1 cellular context compared by ENCODE assay signal in the genomic region with DNA sequence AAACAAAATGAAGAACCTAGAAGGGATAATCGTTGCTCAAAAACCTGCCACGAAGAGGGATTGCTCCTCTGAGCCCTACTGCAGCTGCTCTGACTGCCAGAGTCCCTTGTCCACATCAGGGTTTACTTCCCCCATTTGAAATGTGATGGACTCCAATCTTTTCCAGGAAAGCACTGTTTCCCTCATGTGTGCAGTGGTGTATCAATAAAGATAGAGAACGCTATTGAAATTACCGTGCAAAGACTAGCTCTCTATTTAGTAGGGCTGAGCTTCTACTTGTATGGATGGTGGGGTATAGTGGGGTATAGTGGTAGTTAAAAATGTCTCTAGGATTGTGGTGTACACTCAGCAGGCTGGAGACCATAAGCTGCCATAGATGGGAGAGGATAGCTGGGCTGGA.
TF ChIP-seq lines count a peak whose summit lies in the region.

No MANE protein-coding gene starts in this region.

TF ChIP-seq in GM23338, 12 proteins besides CTCF, POLR2A, EP300 and RAD21 (continued from another document):
- TF ChIP-seq, protein P1, sequence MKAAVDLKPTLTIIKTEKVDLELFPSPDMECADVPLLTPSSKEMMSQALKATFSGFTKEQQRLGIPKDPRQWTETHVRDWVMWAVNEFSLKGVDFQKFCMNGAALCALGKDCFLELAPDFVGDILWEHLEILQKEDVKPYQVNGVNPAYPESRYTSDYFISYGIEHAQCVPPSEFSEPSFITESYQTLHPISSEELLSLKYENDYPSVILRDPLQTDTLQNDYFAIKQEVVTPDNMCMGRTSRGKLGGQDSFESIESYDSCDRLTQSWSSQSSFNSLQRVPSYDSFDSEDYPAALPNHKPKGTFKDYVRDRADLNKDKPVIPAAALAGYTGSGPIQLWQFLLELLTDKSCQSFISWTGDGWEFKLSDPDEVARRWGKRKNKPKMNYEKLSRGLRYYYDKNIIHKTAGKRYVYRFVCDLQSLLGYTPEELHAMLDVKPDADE (IDR thresholded peaks at IDR 0.05): no peak
- TF ChIP-seq EZH2phosphoT487 (IDR thresholded peaks at IDR 0.05; ENCODE audit: unreplicated experiment) (no peak), CREB1 (CRISPR knock-in tag; IDR thresholded peaks at IDR 0.05; ENCODE audit: low read depth) (no peak), ZNF331 (CRISPR knock-in tag; IDR thresholded peaks at IDR 0.05; ENCODE audit: low read depth) (no peak), POLR2AphosphoS5 (IDR thresholded peaks at IDR 0.05; ENCODE audit: low read depth) (no peak)
- TF ChIP-seq, protein P2, sequence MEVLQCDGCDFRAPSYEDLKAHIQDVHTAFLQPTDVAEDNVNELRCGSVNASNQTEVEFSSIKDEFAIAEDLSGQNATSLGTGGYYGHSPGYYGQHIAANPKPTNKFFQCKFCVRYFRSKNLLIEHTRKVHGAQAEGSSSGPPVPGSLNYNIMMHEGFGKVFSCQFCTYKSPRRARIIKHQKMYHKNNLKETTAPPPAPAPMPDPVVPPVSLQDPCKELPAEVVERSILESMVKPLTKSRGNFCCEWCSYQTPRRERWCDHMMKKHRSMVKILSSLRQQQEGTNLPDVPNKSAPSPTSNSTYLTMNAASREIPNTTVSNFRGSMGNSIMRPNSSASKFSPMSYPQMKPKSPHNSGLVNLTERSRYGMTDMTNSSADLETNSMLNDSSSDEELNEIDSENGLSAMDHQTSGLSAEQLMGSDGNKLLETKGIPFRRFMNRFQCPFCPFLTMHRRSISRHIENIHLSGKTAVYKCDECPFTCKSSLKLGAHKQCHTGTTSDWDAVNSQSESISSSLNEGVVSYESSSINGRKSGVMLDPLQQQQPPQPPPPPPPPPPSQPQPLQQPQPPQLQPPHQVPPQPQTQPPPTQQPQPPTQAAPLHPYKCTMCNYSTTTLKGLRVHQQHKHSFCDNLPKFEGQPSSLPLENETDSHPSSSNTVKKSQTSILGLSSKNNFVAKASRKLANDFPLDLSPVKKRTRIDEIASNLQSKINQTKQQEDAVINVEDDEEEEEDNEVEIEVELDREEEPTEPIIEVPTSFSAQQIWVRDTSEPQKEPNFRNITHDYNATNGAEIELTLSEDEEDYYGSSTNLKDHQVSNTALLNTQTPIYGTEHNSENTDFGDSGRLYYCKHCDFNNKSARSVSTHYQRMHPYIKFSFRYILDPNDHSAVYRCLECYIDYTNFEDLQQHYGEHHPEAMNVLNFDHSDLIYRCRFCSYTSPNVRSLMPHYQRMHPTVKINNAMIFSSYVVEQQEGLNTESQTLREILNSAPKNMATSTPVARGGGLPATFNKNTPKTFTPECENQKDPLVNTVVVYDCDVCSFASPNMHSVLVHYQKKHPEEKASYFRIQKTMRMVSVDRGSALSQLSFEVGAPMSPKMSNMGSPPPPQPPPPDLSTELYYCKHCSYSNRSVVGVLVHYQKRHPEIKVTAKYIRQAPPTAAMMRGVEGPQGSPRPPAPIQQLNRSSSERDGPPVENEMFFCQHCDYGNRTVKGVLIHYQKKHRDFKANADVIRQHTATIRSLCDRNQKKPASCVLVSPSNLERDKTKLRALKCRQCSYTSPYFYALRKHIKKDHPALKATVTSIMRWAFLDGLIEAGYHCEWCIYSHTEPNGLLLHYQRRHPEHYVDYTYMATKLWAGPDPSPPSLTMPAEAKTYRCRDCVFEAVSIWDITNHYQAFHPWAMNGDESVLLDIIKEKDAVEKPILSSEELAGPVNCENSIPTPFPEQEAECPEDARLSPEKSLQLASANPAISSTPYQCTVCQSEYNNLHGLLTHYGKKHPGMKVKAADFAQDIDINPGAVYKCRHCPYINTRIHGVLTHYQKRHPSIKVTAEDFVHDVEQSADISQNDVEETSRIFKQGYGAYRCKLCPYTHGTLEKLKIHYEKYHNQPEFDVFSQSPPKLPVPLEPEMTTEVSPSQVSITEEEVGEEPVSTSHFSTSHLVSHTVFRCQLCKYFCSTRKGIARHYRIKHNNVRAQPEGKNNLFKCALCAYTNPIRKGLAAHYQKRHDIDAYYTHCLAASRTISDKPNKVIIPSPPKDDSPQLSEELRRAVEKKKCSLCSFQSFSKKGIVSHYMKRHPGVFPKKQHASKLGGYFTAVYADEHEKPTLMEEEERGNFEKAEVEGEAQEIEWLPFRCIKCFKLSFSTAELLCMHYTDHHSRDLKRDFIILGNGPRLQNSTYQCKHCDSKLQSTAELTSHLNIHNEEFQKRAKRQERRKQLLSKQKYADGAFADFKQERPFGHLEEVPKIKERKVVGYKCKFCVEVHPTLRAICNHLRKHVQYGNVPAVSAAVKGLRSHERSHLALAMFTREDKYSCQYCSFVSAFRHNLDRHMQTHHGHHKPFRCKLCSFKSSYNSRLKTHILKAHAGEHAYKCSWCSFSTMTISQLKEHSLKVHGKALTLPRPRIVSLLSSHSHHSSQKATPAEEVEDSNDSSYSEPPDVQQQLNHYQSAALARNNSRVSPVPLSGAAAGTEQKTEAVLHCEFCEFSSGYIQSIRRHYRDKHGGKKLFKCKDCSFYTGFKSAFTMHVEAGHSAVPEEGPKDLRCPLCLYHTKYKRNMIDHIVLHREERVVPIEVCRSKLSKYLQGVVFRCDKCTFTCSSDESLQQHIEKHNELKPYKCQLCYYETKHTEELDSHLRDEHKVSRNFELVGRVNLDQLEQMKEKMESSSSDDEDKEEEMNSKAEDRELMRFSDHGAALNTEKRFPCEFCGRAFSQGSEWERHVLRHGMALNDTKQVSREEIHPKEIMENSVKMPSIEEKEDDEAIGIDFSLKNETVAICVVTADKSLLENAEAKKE (CRISPR knock-in tag; IDR thresholded peaks at IDR 0.05): no peak
- TF ChIP-seq, protein P3, sequence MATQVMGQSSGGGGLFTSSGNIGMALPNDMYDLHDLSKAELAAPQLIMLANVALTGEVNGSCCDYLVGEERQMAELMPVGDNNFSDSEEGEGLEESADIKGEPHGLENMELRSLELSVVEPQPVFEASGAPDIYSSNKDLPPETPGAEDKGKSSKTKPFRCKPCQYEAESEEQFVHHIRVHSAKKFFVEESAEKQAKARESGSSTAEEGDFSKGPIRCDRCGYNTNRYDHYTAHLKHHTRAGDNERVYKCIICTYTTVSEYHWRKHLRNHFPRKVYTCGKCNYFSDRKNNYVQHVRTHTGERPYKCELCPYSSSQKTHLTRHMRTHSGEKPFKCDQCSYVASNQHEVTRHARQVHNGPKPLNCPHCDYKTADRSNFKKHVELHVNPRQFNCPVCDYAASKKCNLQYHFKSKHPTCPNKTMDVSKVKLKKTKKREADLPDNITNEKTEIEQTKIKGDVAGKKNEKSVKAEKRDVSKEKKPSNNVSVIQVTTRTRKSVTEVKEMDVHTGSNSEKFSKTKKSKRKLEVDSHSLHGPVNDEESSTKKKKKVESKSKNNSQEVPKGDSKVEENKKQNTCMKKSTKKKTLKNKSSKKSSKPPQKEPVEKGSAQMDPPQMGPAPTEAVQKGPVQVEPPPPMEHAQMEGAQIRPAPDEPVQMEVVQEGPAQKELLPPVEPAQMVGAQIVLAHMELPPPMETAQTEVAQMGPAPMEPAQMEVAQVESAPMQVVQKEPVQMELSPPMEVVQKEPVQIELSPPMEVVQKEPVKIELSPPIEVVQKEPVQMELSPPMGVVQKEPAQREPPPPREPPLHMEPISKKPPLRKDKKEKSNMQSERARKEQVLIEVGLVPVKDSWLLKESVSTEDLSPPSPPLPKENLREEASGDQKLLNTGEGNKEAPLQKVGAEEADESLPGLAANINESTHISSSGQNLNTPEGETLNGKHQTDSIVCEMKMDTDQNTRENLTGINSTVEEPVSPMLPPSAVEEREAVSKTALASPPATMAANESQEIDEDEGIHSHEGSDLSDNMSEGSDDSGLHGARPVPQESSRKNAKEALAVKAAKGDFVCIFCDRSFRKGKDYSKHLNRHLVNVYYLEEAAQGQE (IDR thresholded peaks at IDR 0.05; ENCODE audit: unreplicated experiment): no peak
